In genomic region chr4:136329042-136329662, GRCh38 we compare ENCODE assay signal across 16 cellular contexts.
DNase-seq lines count a peak whose midpoint lies in the region; ATAC-seq, FAIRE-seq and TF ChIP-seq lines count a peak whose summit lies in the region.
"Had no signal": no experiment of that assay in that cellular context is flagged by ENCODE, and none has a peak within 500 bp of the region (broad histone marks: within the 10 kb centered on the region; RNA-seq: fewer than 3 reads in every experiment).

No MANE protein-coding gene starts in this region.

- no peaks in the 10 kb centered on the region for H3K79me2 ChIP-seq in HepG2 (ENCODE audit: insufficient read depth, low read length)

- H3K4me3 Mint-ChIP-seq in activated T-cell treated with anti-CD3 and anti-CD28 coated beads, Interleukin-2, amount 50 U/mL, for 72 hours: no peak overlapping the region
- H3K4me3 Mint-ChIP-seq: CD8-positive, alpha-beta T cell; natural killer cell had no signal

- H3K36me3 Mint-ChIP-seq in activated T-cell treated with anti-CD3 and anti-CD28 coated beads, Interleukin-2, amount 50 U/mL, for 72 hours (ENCODE audit: insufficient read depth in 2 of 2): no peaks in the 10 kb centered on the region
- H3K36me3 Mint-ChIP-seq: CD8-positive, alpha-beta T cell; natural killer cell had no signal

- no peaks in the 10 kb centered on the region for H3K4me1 ChIP-seq in HepG2 (ENCODE audit: insufficient read depth, low read length)
- H3K4me1 ChIP-seq: adrenal gland had no signal

- TF ChIP-seq CTCF in GM12873 (IDR thresholded peaks at IDR 0.05; ENCODE audit: insufficient read depth, low read depth, low read length, missing control alignments) (peak; percentile 2), HepG2 (CRISPR knock-in tag; IDR thresholded peaks at IDR 0.05) (no peak)

- 0% methylated on average over 1 of the region's 3 CpGs for WGBS in HepG2 (ENCODE audit: low lambda C conversion rate)

- no peaks in the 10 kb centered on the region for H3K36me3 ChIP-seq in HepG2 (replicated peaks in 1 of 2; ENCODE audit: control insufficient read depth in 1 of 2, insufficient read depth in 2 of 2, low read length in 2 of 2)
- H3K36me3 ChIP-seq: adrenal gland had no signal

- TF ChIP-seq POLR2A in HepG2 (IDR thresholded peaks at IDR 0.05; ENCODE audit: insufficient read depth in 1 of 2, low read depth in 2 of 2, low read length in 2 of 2): no peak

- H3K4me1 Mint-ChIP-seq in activated T-cell treated with anti-CD3 and anti-CD28 coated beads, Interleukin-2, amount 50 U/mL, for 72 hours (ENCODE audit: low read depth): no peaks in the 10 kb centered on the region
- H3K4me1 Mint-ChIP-seq: natural killer cell had no signal

- H3K9ac ChIP-seq in HepG2 (ENCODE audit: insufficient read depth, low read depth, low read length): no peak overlapping the region

- DNase-seq in NCI-H69 (lab: John Stamatoyannopoulos, UW) (peak; percentile 6), T47D (ENCODE audit: low read depth in 1 of 2, low spot score in 1 of 2) (peak; percentile 3 to 20), HepG2 (ENCODE audit: low spot score) (no peak), AG08395 (ENCODE audit: low spot score) (no peak), HEK293T (ENCODE audit: extremely low spot score) (no peak)
- no peak for DNase-seq in activated T-cell treated with anti-CD3 and anti-CD28 coated beads, Interleukin-2, amount 50 U/mL, for 72 hours
- DNase-seq: activated CD4-positive, CD25-positive, alpha-beta regulatory T cell; adrenal gland; CD8-positive, alpha-beta T cell; effector CD4-positive, alpha-beta T cell; left colon; natural killer cell; NCI-H226 had no signal

- H3K27ac Mint-ChIP-seq in activated T-cell treated with anti-CD3 and anti-CD28 coated beads, Interleukin-2, amount 50 U/mL, for 72 hours: no peak overlapping the region
- H3K27ac Mint-ChIP-seq: CD8-positive, alpha-beta T cell; natural killer cell had no signal

- H2AFZ ChIP-seq in HepG2 (ENCODE audit: low read length): no peak overlapping the region

- BruUV-seq in HepG2 (replicated peaks; lab: Mats Ljungman, UMichigan): no TSS peak

- no peak overlapping the region for H3K4me2 ChIP-seq in HepG2 (ENCODE audit: low read depth, low read length)

- TF ChIP-seq EP300 in HepG2 (IDR thresholded peaks at IDR 0.05; ENCODE audit: low read depth in 2 of 2, low read length in 2 of 2) (no peak), HepG2 (CRISPR knock-in tag; IDR thresholded peaks at IDR 0.05; ENCODE audit: borderline replicate concordance) (no peak)

- H3K27ac ChIP-seq in HepG2 (ENCODE audit: extremely low read length, insufficient read depth, low read length): no peak overlapping the region
- H3K27ac ChIP-seq: adrenal gland, skin epidermis had no signal

- no peak for TF ChIP-seq RAD21 in HepG2 (CRISPR knock-in tag; IDR thresholded peaks at IDR 0.05)

- CTCF ChIA-PET in HepG2 (lab: Yijun Ruan, JAX; ENCODE audit: low intra/inter-chr PET ratio, low total read pairs) (no interaction called here), HEK293T (lab: Yijun Ruan, JAX) (no interaction called here)

- peaks cover 0 to 2% of the 10 kb centered on the region in 2 donors for H3K9me3 Mint-ChIP-seq in activated T-cell treated with anti-CD3 and anti-CD28 coated beads, Interleukin-2, amount 50 U/mL, for 72 hours

- intact Hi-C loops in HepG2 (cut with micrococcal nuclease; ENCODE audit: unreplicated experiment): no loop called here

- no peaks in the 10 kb centered on the region for H3K27me3 Mint-ChIP-seq in activated T-cell treated with anti-CD3 and anti-CD28 coated beads, Interleukin-2, amount 50 U/mL, for 72 hours (ENCODE audit: low read depth)

- no peaks in the 10 kb centered on the region for H3K9me3 ChIP-seq in HepG2 (ENCODE audit: low read length)
- H3K9me3 ChIP-seq: adrenal gland had no signal

- POLR2A ChIA-PET in HepG2 (lab: Yijun Ruan, JAX) (no interaction called here), HEK293T (lab: Yijun Ruan, JAX) (no interaction called here)

- FAIRE-seq in HepG2 (lab: Jason Lieb, UNC): no peak

- H3K27me3 ChIP-seq in HepG2 (ENCODE audit: control insufficient read depth in 1 of 2, insufficient read depth in 2 of 2, low read length in 2 of 2): no peaks in the 10 kb centered on the region
- H3K27me3 ChIP-seq: adrenal gland had no signal

- H3K4me3 ChIP-seq in HepG2 (replicated peaks in 1 of 3; ENCODE audit: insufficient read depth in 1 of 3, low read depth in 2 of 3, low read length in 3 of 3): no peak overlapping the region
- H3K4me3 ChIP-seq: adrenal gland, skin epidermis had no signal

- ATAC-seq in HepG2 (peak; percentile 93), GM21515 (IDR thresholded peaks at IDR 0.05; ENCODE audit: unreplicated experiment) (no peak)
- ATAC-seq in activated T-cell treated with anti-CD3 and anti-CD28 coated beads, Interleukin-2, amount 50 U/mL, for 72 hours (replicated peaks in 1 of 2): no peak
- ATAC-seq: CD8-positive, alpha-beta T cell; left colon; natural killer cell had no signal

- in situ Hi-C loops in T47D (cut with HindIII; ENCODE audit: low pct_unique_long_range_greater_than_20kb, low sequenced_read_pairs): no loop called here
- in situ Hi-C loops in HepG2 (cut with HindIII; ENCODE audit: extremely low pct_ligation_motif_present, low pct_unique_long_range_greater_than_20kb): no loop called here

- no peaks in the 10 kb centered on the region for H4K20me1 ChIP-seq in HepG2 (ENCODE audit: insufficient read depth, low read length)

TF ChIP-seq in HepG2, 621 proteins besides CTCF, POLR2A, EP300 and RAD21 (continues in another document):
- TF ChIP-seq ZNF552 (CRISPR knock-in tag; IDR thresholded peaks at IDR 0.05; ENCODE audit: borderline replicate concordance) (no peak), HNF1B (CRISPR knock-in tag; IDR thresholded peaks at IDR 0.05) (no peak), HOXA7 (CRISPR knock-in tag; IDR thresholded peaks at IDR 0.05) (no peak), THAP7 (CRISPR knock-in tag; IDR thresholded peaks at IDR 0.05) (no peak), CENPT (CRISPR knock-in tag; IDR thresholded peaks at IDR 0.05; ENCODE audit: low read depth) (no peak), HOXA3 (CRISPR knock-in tag; IDR thresholded peaks at IDR 0.05) (no peak), RFXANK (CRISPR knock-in tag; IDR thresholded peaks at IDR 0.05) (no peak), ERF (CRISPR knock-in tag; IDR thresholded peaks at IDR 0.05) (no peak), ZNF703 (CRISPR knock-in tag; IDR thresholded peaks at IDR 0.05; ENCODE audit: borderline replicate concordance) (no peak), ZNF619 (CRISPR knock-in tag; IDR thresholded peaks at IDR 0.05) (no peak), ZNF776 (CRISPR knock-in tag; IDR thresholded peaks at IDR 0.05) (no peak), SP140L (CRISPR knock-in tag; IDR thresholded peaks at IDR 0.05; ENCODE audit: borderline replicate concordance) (no peak)

TF ChIP-seq in HEK293T, 16 proteins besides CTCF, POLR2A, EP300 and RAD21:
- no peak for TF ChIP-seq FOXA1 (IDR thresholded peaks at IDR 0.05)
TF ChIP-seq in HEK293T: peak in this region for 0.

Comparison
In these comparisons a context has a peak if more than half of its experiments do, and no peak if none do; other contexts are left out.
1. DNase-seq: peak in NCI-H69 (single experiment) and T47D (2 of 2); none in HepG2 (single experiment), AG08395 (single experiment), activated T-cell treated with anti-CD3 and anti-CD28 coated beads, Interleukin-2, amount 50 U/mL, for 72 hours (0 of 2) and HEK293T (single experiment).